Comparison of ENCODE assay signal across 8 cellular contexts in genomic region chr5:176818391-176819098, GRCh38. TPM values are rescaled to one million over a fixed set of nuclear protein-coding genes. Genes with fewer than 3 reads are reported as not detected.
A peak's percentile ranks its signal among the peaks of the same experiment; 100 is the strongest.
DNase-seq lines count a peak whose midpoint lies in the region; ATAC-seq, FAIRE-seq and TF ChIP-seq lines count a peak whose summit lies in the region.

No MANE protein-coding gene starts in this region.

- intact Hi-C loops in testis (cut with DNase I; ENCODE audit: low total_unique reads) = no loop called here

- H3K27me3 Mint-ChIP-seq in effector memory CD8-positive, alpha-beta T cell = peaks cover 84 to 94% of the 10 kb centered on the region in 2 donors

- H3K9me3 ChIP-seq in A549 = no peaks in the 10 kb centered on the region
- no peaks in the 10 kb centered on the region for H3K9me3 ChIP-seq in testis

- no peak for TF ChIP-seq RAD21 in A549 (conservative IDR thresholded peaks at IDR 0.05 in 1 of 2, IDR thresholded peaks at IDR 0.05 in 1 of 2)

- H3K4me3 ChIP-seq in A549 (peak overlapping the region; percentile 65), testis (peak overlapping the region in 1 of 2 donors; percentile 31)

- H3K4me2 ChIP-seq in A549 = peak overlapping the region; percentile 99

- H3K4me1 Mint-ChIP-seq in effector memory CD8-positive, alpha-beta T cell (ENCODE audit: low read depth in 2 of 2) = peaks cover 13 to 14% of the 10 kb centered on the region in 2 donors

- CTCF ChIA-PET in A549 (lab: Yijun Ruan, JAX) = interaction anchor here (0.6 to 8.0 kb wide), 16 partner anchors 10 to 1925 kb away, joined by 3 to 90 read pairs (median 3); no protein-coding TSS in a partner anchor

- H3K27ac ChIP-seq in A549 (no peak overlapping the region; a peak in 2 of 6 replicates), testis (no peak overlapping the region)

- peak overlapping the region; percentile 80 to 84 for H3K4me3 Mint-ChIP-seq in effector memory CD8-positive, alpha-beta T cell

- no peaks in the 10 kb centered on the region for H3K9me3 Mint-ChIP-seq in effector memory CD8-positive, alpha-beta T cell

- no peak for FAIRE-seq in A549 (lab: Jason Lieb, UNC)

- H3K4me1 ChIP-seq in A549 (peaks cover 10% of the 10 kb centered on the region), testis (no peaks in the 10 kb centered on the region)

- H3K27ac Mint-ChIP-seq in effector memory CD8-positive, alpha-beta T cell = peak overlapping the region; percentile 32 to 68

- H3K36me3 ChIP-seq in testis (ENCODE audit: low read depth, missing control alignments) = no peaks in the 10 kb centered on the region

- peak in 1 of 2 experiments; percentile 32 for DNase-seq in A549 (ENCODE audit: low read depth in 1 of 2, low spot score in 1 of 2)
- DNase-seq in effector memory CD8-positive, alpha-beta T cell = peak; percentile 23 to 42 (median 29)
- no peak for DNase-seq in NCI-H128 (lab: John Stamatoyannopoulos, UW; ENCODE audit: unreplicated experiment)
- DNase-seq in testis = no peak
- DNase-seq in NCI-H2196 (lab: John Stamatoyannopoulos, UW; ENCODE audit: unreplicated experiment) = no peak

- POLR2A ChIA-PET in A549 (lab: Yijun Ruan, JAX) = no interaction called here

- H3K36me3 Mint-ChIP-seq in effector memory CD8-positive, alpha-beta T cell (ENCODE audit: insufficient read depth) = peaks cover 8% of the 10 kb centered on the region

- H3K27me3 ChIP-seq in testis = no peaks in the 10 kb centered on the region

- ATAC-seq in A549 (peak; percentile 9 to 15; a peak in 3 of 6 replicates), GM18870 (IDR thresholded peaks at IDR 0.05; ENCODE audit: unreplicated experiment) (peak; percentile 53), HG03571 (IDR thresholded peaks at IDR 0.05; ENCODE audit: unreplicated experiment) (peak; percentile 70), GM21526 (IDR thresholded peaks at IDR 0.05; ENCODE audit: low FRiP score, unreplicated experiment) (no peak)
- ATAC-seq in effector memory CD8-positive, alpha-beta T cell (replicated peaks) = peak; percentile 94

- no peak for TF ChIP-seq EP300 in A549 (IDR thresholded peaks at IDR 0.05)

- WGBS in A549 (ENCODE audit: missing lambda C conversion rate) = 44% methylated on average over 12 of the region's 12 CpGs
- 51 to 57% methylated on average over 12 of the region's 12 CpGs for WGBS in testis, 2 donors

- TF ChIP-seq POLR2A in A549 (IDR thresholded peaks at IDR 0.05; ENCODE audit: low read length) (no peak), testis (IDR thresholded peaks at IDR 0.05) (no peak)

- TF ChIP-seq CTCF in A549 (IDR thresholded peaks at IDR 0.05) (no peak), testis (IDR thresholded peaks at IDR 0.05) (no peak)

TF ChIP-seq in A549, 52 proteins besides CTCF, POLR2A, EP300 and RAD21:
- no peak for TF ChIP-seq JUN (IDR thresholded peaks at IDR 0.05)
- no peak for TF ChIP-seq GATA3 (IDR thresholded peaks at IDR 0.05; ENCODE audit: borderline replicate concordance)
- TF ChIP-seq HEYL (CRISPR knock-in tag; IDR thresholded peaks at IDR 0.05) = no peak
- no peak for TF ChIP-seq USF2 (IDR thresholded peaks at IDR 0.05)
- no peak for TF ChIP-seq FOSB (CRISPR knock-in tag; IDR thresholded peaks at IDR 0.05)
- no peak for TF ChIP-seq NFE2L2 (conservative IDR thresholded peaks at IDR 0.05; ENCODE audit: low read length)
- no peak for TF ChIP-seq ESRRA (IDR thresholded peaks at IDR 0.05; ENCODE audit: borderline replicate concordance, low read length)
- TF ChIP-seq HOXB13 (CRISPR knock-in tag; IDR thresholded peaks at IDR 0.05; ENCODE audit: low read depth) = no peak
- no peak for TF ChIP-seq CHD4 (IDR thresholded peaks at IDR 0.05; ENCODE audit: borderline replicate concordance)
- no peak for TF ChIP-seq NPAS2 (CRISPR knock-in tag; IDR thresholded peaks at IDR 0.05; ENCODE audit: borderline replicate concordance)
- TF ChIP-seq CHD2 (IDR thresholded peaks at IDR 0.05; ENCODE audit: low read length, partially characterized antibody) = no peak
- TF ChIP-seq ZNF302 (CRISPR knock-in tag; IDR thresholded peaks at IDR 0.05) = no peak
- TF ChIP-seq SREBF2 (IDR thresholded peaks at IDR 0.05) = no peak
- TF ChIP-seq PBX3 (IDR thresholded peaks at IDR 0.05) = no peak

RNA-seq across cellular contexts. Expression of gene UNC5A, which starts 8.2 kb away (rescaled TPM):
- polyA plus RNA-seq in A549 (2011; rRNA removed) (0.03 TPM in 2 replicates), A549 (2017; fragmentation: RNase III; extraction: RNeasy Plus Mini Kit Qiagen cat#74134 plus additional on column Dnase treatment) (0.07 to 0.17 TPM (median 0.14 TPM) in 3 replicates), testis (ENCODE audit: insufficient read depth, low read depth, low replicate concordance) (1.8 TPM)
- polyA plus RNA-seq in A549 (2012; cell fraction: cytosol; rRNA removed) = 0.01 and 0.05 TPM in 2 replicates
- 0.07 and 0.11 TPM in 2 replicates for polyA plus RNA-seq in A549 (2012; cell fraction: nucleus; rRNA removed)
- 0.10 TPM in 1 of 2 replicates, not detected in the other for polyA minus RNA-seq in A549 (2011; rRNA and poly(A)+ RNA removed)
- total RNA-seq in testis = 1 to 10 TPM; 1.7 to 2.0 TPM

Comparison
In these comparisons a context has a peak if more than half of its experiments do, and no peak if none do; other contexts are left out.
1. DNase-seq: peak in effector memory CD8-positive, alpha-beta T cell (3 of 3); none in NCI-H128 (single experiment), testis (single experiment) and NCI-H2196 (single experiment).